ENCODE assay signal across 1 cellular context in genomic region chr2:27177441-27178351, GRCh38.
TF ChIP-seq lines count a peak whose summit lies in the region.

No MANE protein-coding gene starts in this region.

TF ChIP-seq in HepG2, 621 proteins besides CTCF, POLR2A, EP300 and RAD21 (continued from another document and continues in another):
- TF ChIP-seq ZNF280B (CRISPR knock-in tag; IDR thresholded peaks at IDR 0.05; ENCODE audit: borderline replicate concordance) = peak; percentile 55; the same call in 1 of the 2 replicates
- no peak for TF ChIP-seq DZIP1 (CRISPR knock-in tag; IDR thresholded peaks at IDR 0.05)
- TF ChIP-seq ZNF605 (CRISPR knock-in tag; IDR thresholded peaks at IDR 0.05) = peak; percentile 85
- TF ChIP-seq JDP2 (CRISPR knock-in tag; IDR thresholded peaks at IDR 0.05; ENCODE audit: borderline replicate concordance) = no peak; the same call in 1 of the 2 replicates
- 0 out of 2 replicates have a peak, but pooled peaks have one; percentile 62 for TF ChIP-seq ZFP36L2 (CRISPR knock-in tag; IDR thresholded peaks at IDR 0.05)
- no peak for TF ChIP-seq ZNF557 (CRISPR knock-in tag; IDR thresholded peaks at IDR 0.05)
- TF ChIP-seq ZBTB34 (CRISPR knock-in tag; IDR thresholded peaks at IDR 0.05) = peak; percentile 96
- peak; percentile 21; the same call in 1 of the 2 replicates for TF ChIP-seq KMT2A (CRISPR knock-in tag; IDR thresholded peaks at IDR 0.05)
- TF ChIP-seq SAFB2 (CRISPR knock-in tag; IDR thresholded peaks at IDR 0.05; ENCODE audit: borderline replicate concordance, low read depth) = peak; percentile 70; the same call in 1 of the 2 replicates
- TF ChIP-seq ZNF749 (CRISPR knock-in tag; IDR thresholded peaks at IDR 0.05; ENCODE audit: borderline replicate concordance) = 0 out of 2 replicates have a peak, but pooled peaks have one; percentile 81
- peak; percentile 58 for TF ChIP-seq DRAP1 (CRISPR knock-in tag; IDR thresholded peaks at IDR 0.05)
- TF ChIP-seq UBTF (CRISPR knock-in tag; IDR thresholded peaks at IDR 0.05) = no peak
- TF ChIP-seq KLF11 (CRISPR knock-in tag; IDR thresholded peaks at IDR 0.05) = no peak
- TF ChIP-seq ARNTL (CRISPR knock-in tag; IDR thresholded peaks at IDR 0.05) = peak; percentile 99
- TF ChIP-seq ZNF484 (CRISPR knock-in tag; IDR thresholded peaks at IDR 0.05; ENCODE audit: borderline replicate concordance, low read depth) = no peak
- TF ChIP-seq ATM (IDR thresholded peaks at IDR 0.05; ENCODE audit: borderline replicate concordance) = no peak
- TF ChIP-seq SNAPC4 (CRISPR knock-in tag; IDR thresholded peaks at IDR 0.05) = no peak
- no peak for TF ChIP-seq ZNF446 (CRISPR knock-in tag; IDR thresholded peaks at IDR 0.05)
- TF ChIP-seq BRF2 (CRISPR knock-in tag; IDR thresholded peaks at IDR 0.05) = no peak
- TF ChIP-seq ZC3H4 (CRISPR knock-in tag; IDR thresholded peaks at IDR 0.05; ENCODE audit: borderline replicate concordance) = peak; percentile 28; the same call in 1 of the 2 replicates
- TF ChIP-seq XBP1 (CRISPR knock-in tag; IDR thresholded peaks at IDR 0.05) = peak; percentile 84; the same call in 1 of the 2 replicates
- no peak for TF ChIP-seq GLMP (CRISPR knock-in tag; IDR thresholded peaks at IDR 0.05; ENCODE audit: borderline replicate concordance)
- TF ChIP-seq RBM39 (IDR thresholded peaks at IDR 0.05; ENCODE audit: low read depth, low read length, poor library complexity, severe bottlenecking) = no peak
- TF ChIP-seq POGK (CRISPR knock-in tag; conservative IDR thresholded peaks at IDR 0.05) = 0 out of 2 replicates have a peak, but pooled peaks have one; percentile 41
- peak; percentile 60; the same call in 1 of the 2 replicates for TF ChIP-seq ZNF274 (CRISPR knock-in tag; IDR thresholded peaks at IDR 0.05)
- no peak; the same call in none of the 2 replicates for TF ChIP-seq ZNF878 (CRISPR knock-in tag; IDR thresholded peaks at IDR 0.05)
- peak; percentile 88 for TF ChIP-seq ZBTB10 (CRISPR knock-in tag; IDR thresholded peaks at IDR 0.05; ENCODE audit: borderline replicate concordance)
- no peak for TF ChIP-seq ZBTB14 (CRISPR knock-in tag; IDR thresholded peaks at IDR 0.05)
- TF ChIP-seq KDM1A (CRISPR knock-in tag; IDR thresholded peaks at IDR 0.05) = peak; percentile 81
- TF ChIP-seq KDM5A (IDR thresholded peaks at IDR 0.05; ENCODE audit: borderline replicate concordance, low read length) = no peak
- no peak for TF ChIP-seq ZBTB1 (CRISPR knock-in tag; IDR thresholded peaks at IDR 0.05; ENCODE audit: borderline replicate concordance)
